36 cellular contexts compared by ENCODE assay signal in genomic region chr2:75865702-75866101, GRCh38.
"Had no signal": no experiment of that assay in that cellular context is flagged by ENCODE, and none has a peak within 500 bp of the region (broad histone marks: within the 10 kb centered on the region; RNA-seq: fewer than 3 reads in every experiment).

No MANE protein-coding gene starts in this region.

- H3K27me3 Mint-ChIP-seq: activated B cell treated with CpG ODN at 0.5 μM for 24 hours; activated CD4-positive, alpha-beta memory T cell treated with anti-CD3 and anti-CD28 coated beads, Interleukin-2, amount 10 ng/mL, durations not matched to agents 7 days and 5 days; activated CD4-positive, alpha-beta T cell treated with anti-CD3 and anti-CD28 coated beads, Interleukin-2, amount 10 ng/mL, durations not matched to agents 7 days and 5 days; activated CD8-positive, alpha-beta memory T cell treated with anti-CD3 and anti-CD28 coated beads, Interleukin-2, amount 10 ng/mL, durations not matched to agents 7 days and 5 days; activated T-cell treated with anti-CD3 and anti-CD28 coated beads, Interleukin-2, amount 50 U/mL, for 24 hours; activated T-helper 17 cell treated with anti-CD3 and anti-CD28 coated beads, Interleukin-2, amount 50 U/mL, for 72 hours had no signal

- H3K36me3 ChIP-seq: adrenal gland, brain microvascular endothelial cell, breast epithelium had no signal

- H3K4me1 Mint-ChIP-seq: activated B cell treated with CpG ODN at 0.5 μM for 24 hours; activated CD4-positive, alpha-beta memory T cell treated with anti-CD3 and anti-CD28 coated beads, Interleukin-2, amount 10 ng/mL, durations not matched to agents 7 days and 5 days; activated CD4-positive, alpha-beta T cell treated with anti-CD3 and anti-CD28 coated beads, Interleukin-2, amount 10 ng/mL, durations not matched to agents 7 days and 5 days; activated CD8-positive, alpha-beta memory T cell treated with anti-CD3 and anti-CD28 coated beads, Interleukin-2, amount 10 ng/mL, durations not matched to agents 7 days and 5 days; activated naive CD8-positive, alpha-beta T cell treated with anti-CD3 and anti-CD28 coated beads for 36 hours; activated T-helper 17 cell treated with anti-CD3 and anti-CD28 coated beads, Interleukin-2, amount 50 U/mL, for 72 hours had no signal

- H3K4me3 Mint-ChIP-seq: activated B cell treated with CpG ODN at 0.5 μM for 24 hours; activated CD4-positive, alpha-beta memory T cell treated with anti-CD3 and anti-CD28 coated beads, Interleukin-2, amount 10 ng/mL, durations not matched to agents 7 days and 5 days; activated CD4-positive, alpha-beta T cell treated with anti-CD3 and anti-CD28 coated beads, Interleukin-2, amount 10 ng/mL, durations not matched to agents 7 days and 5 days; activated CD8-positive, alpha-beta memory T cell treated with anti-CD3 and anti-CD28 coated beads, Interleukin-2, amount 10 ng/mL, durations not matched to agents 7 days and 5 days; activated CD8-positive, alpha-beta T cell treated with anti-CD3 and anti-CD28 coated beads, Interleukin-2, amount 10 ng/mL, durations not matched to agents 7 days and 5 days; activated naive CD4-positive, alpha-beta T cell treated with anti-CD3 and anti-CD28 coated beads for 36 hours; activated naive CD8-positive, alpha-beta T cell treated with anti-CD3 and anti-CD28 coated beads for 36 hours; activated T-cell treated with anti-CD3 and anti-CD28 coated beads, Interleukin-2, amount 50 U/mL, for 24 hours; activated T-cell treated with anti-CD3 and anti-CD28 coated beads, Interleukin-2, amount 50 U/mL, for 72 hours; activated T-helper 1 cell treated with anti-CD3 and anti-CD28 coated beads, Interleukin-12 subunit alpha, Interleukin-12 subunit beta, Interleukin-2, Interleukin-4 antibody, amounts not matched to agents 30 ng/mL and 10 ng/mL and 1 ng/mL, durations not matched to agents 14 hours and 24 hours and 36 hours; activated T-helper 17 cell treated with anti-CD3 and anti-CD28 coated beads, Interleukin-2, amount 50 U/mL, for 72 hours; T-helper 1 cell treated with Interleukin-12 subunit alpha and Interleukin-12 subunit beta and Interleukin-4 antibody, amounts not matched to agents 30 μg/mL and 1 μg/mL, for 36 hours; T-helper 2 cell treated with Interferon-gamma antibody and Interleukin-4, amounts not matched to agents 5 μg/mL and 100 μg/mL, for 36 hours had no signal

- DNase-seq: activated B cell treated with CpG ODN at 0.5 μM for 24 hours; activated CD4-positive, alpha-beta memory T cell treated with anti-CD3 and anti-CD28 coated beads, Interleukin-2, amount 10 ng/mL, durations not matched to agents 7 days and 5 days; activated CD4-positive, alpha-beta T cell treated with anti-CD3 and anti-CD28 coated beads for 48 hours; activated CD4-positive, alpha-beta T cell treated with anti-CD3 and anti-CD28 coated beads, Interleukin-2, amount 10 ng/mL, durations not matched to agents 7 days and 5 days; activated CD4-positive, alpha-beta T cell treated with anti-CD3 and anti-CD28 coated beads, Interleukin-2, amount 50 U/mL, for 48 hours; activated CD4-positive, CD25-positive, alpha-beta regulatory T cell treated with anti-CD3 and anti-CD28 coated beads, Interleukin-2, amount 50 U/mL, for 72 hours; activated CD8-positive, alpha-beta memory T cell treated with anti-CD3 and anti-CD28 coated beads for 24 hours; activated CD8-positive, alpha-beta memory T cell treated with anti-CD3 and anti-CD28 coated beads, Interleukin-2, amount 10 ng/mL, durations not matched to agents 7 days and 5 days; activated CD8-positive, alpha-beta memory T cell treated with anti-CD3 and anti-CD28 coated beads, Interleukin-2, amount 50 U/mL, for 48 hours; activated CD8-positive, alpha-beta T cell treated with anti-CD3 and anti-CD28 coated beads, Interleukin-2, amount 10 ng/mL, durations not matched to agents 7 days and 5 days; activated effector memory CD4-positive, alpha-beta T cell treated with anti-CD3 and anti-CD28 coated beads, Interleukin-2, amount 50 U/mL, for 16 hours; activated gamma-delta T cell treated with Interleukin-2 at 50 U/mL for 16 hours; activated naive CD4-positive, alpha-beta T cell; activated naive CD4-positive, alpha-beta T cell treated with anti-CD3 and anti-CD28 coated beads for 36 hours; activated naive CD4-positive, alpha-beta T cell treated with anti-CD3 and anti-CD28 coated beads, Interleukin-2, amount 50 U/mL, for 16 hours; activated naive CD8-positive, alpha-beta T cell treated with anti-CD3 and anti-CD28 coated beads for 36 hours; activated T-cell treated with anti-CD3 and anti-CD28 coated beads, Interleukin-2, amount 50 U/mL, for 24 hours; activated T-cell treated with anti-CD3 and anti-CD28 coated beads, Interleukin-2, amount 50 U/mL, for 72 hours; adrenal gland; amniotic stem cell; aorta; body of pancreas; brain microvascular endothelial cell; central memory CD4-positive, alpha-beta T cell; T-helper 1 cell; T-helper 2 cell; T-helper 9 cell had no signal

- H3K27me3 ChIP-seq: adrenal gland, body of pancreas, brain microvascular endothelial cell, breast epithelium had no signal

- ATAC-seq: activated CD8-positive, alpha-beta memory T cell treated with anti-CD3 and anti-CD28 coated beads, Interleukin-2, amount 10 ng/mL, durations not matched to agents 7 days and 5 days; activated CD8-positive, alpha-beta T cell treated with anti-CD3 and anti-CD28 coated beads, Interleukin-2, amount 10 ng/mL, durations not matched to agents 7 days and 5 days; activated naive CD4-positive, alpha-beta T cell treated with anti-CD3 and anti-CD28 coated beads, Interleukin-2, amount 50 U/mL, for 72 hours; activated T-cell treated with anti-CD3 and anti-CD28 coated beads, Interleukin-2, amount 50 U/mL, for 72 hours; activated T-helper 17 cell treated with anti-CD3 and anti-CD28 coated beads, Interleukin-2, amount 50 U/mL, for 72 hours; body of pancreas had no signal

- H3K36me3 Mint-ChIP-seq: activated CD8-positive, alpha-beta memory T cell treated with anti-CD3 and anti-CD28 coated beads, Interleukin-2, amount 10 ng/mL, durations not matched to agents 7 days and 5 days; activated naive CD4-positive, alpha-beta T cell treated with anti-CD3 and anti-CD28 coated beads, Interleukin-2, amount 50 U/mL, for 72 hours; activated naive CD8-positive, alpha-beta T cell treated with anti-CD3 and anti-CD28 coated beads for 36 hours had no signal

- FAIRE-seq: astrocyte, TTC549 had no signal

- H3K27ac ChIP-seq: adrenal gland, body of pancreas, brain microvascular endothelial cell, breast epithelium, VCaP had no signal

- H3K9me3 ChIP-seq: adrenal gland, body of pancreas, breast epithelium had no signal

- H3K9me3 Mint-ChIP-seq: activated B cell treated with CpG ODN at 0.5 μM for 24 hours; activated CD4-positive, alpha-beta memory T cell treated with anti-CD3 and anti-CD28 coated beads, Interleukin-2, amount 10 ng/mL, durations not matched to agents 7 days and 5 days; activated CD4-positive, alpha-beta T cell treated with anti-CD3 and anti-CD28 coated beads, Interleukin-2, amount 10 ng/mL, durations not matched to agents 7 days and 5 days; activated naive CD4-positive, alpha-beta T cell treated with anti-CD3 and anti-CD28 coated beads for 36 hours; activated naive CD4-positive, alpha-beta T cell treated with anti-CD3 and anti-CD28 coated beads, Interleukin-2, amount 50 U/mL, for 72 hours; activated naive CD8-positive, alpha-beta T cell treated with anti-CD3 and anti-CD28 coated beads for 36 hours; activated T-cell treated with anti-CD3 and anti-CD28 coated beads, Interleukin-2, amount 50 U/mL, for 24 hours; activated T-cell treated with anti-CD3 and anti-CD28 coated beads, Interleukin-2, amount 50 U/mL, for 72 hours; activated T-helper 1 cell treated with anti-CD3 and anti-CD28 coated beads, Interleukin-12 subunit alpha, Interleukin-12 subunit beta, Interleukin-2, Interleukin-4 antibody, amounts not matched to agents 30 ng/mL and 10 ng/mL and 1 ng/mL, durations not matched to agents 14 hours and 24 hours and 36 hours; activated T-helper 17 cell treated with anti-CD3 and anti-CD28 coated beads, Interleukin-2, amount 50 U/mL, for 72 hours; T-helper 1 cell treated with Interleukin-12 subunit alpha and Interleukin-12 subunit beta and Interleukin-4 antibody, amounts not matched to agents 30 μg/mL and 1 μg/mL, for 36 hours; T-helper 2 cell treated with Interferon-gamma antibody and Interleukin-4, amounts not matched to agents 5 μg/mL and 100 μg/mL, for 36 hours had no signal

- H3K4me3 ChIP-seq: adrenal gland, body of pancreas, breast epithelium had no signal

- H3K4me1 ChIP-seq: adrenal gland, body of pancreas, breast epithelium had no signal

- H3K27ac Mint-ChIP-seq: activated B cell treated with CpG ODN at 0.5 μM for 24 hours; activated CD4-positive, alpha-beta memory T cell treated with anti-CD3 and anti-CD28 coated beads, Interleukin-2, amount 10 ng/mL, durations not matched to agents 7 days and 5 days; activated CD4-positive, alpha-beta T cell treated with anti-CD3 and anti-CD28 coated beads, Interleukin-2, amount 10 ng/mL, durations not matched to agents 7 days and 5 days; activated CD8-positive, alpha-beta memory T cell treated with anti-CD3 and anti-CD28 coated beads, Interleukin-2, amount 10 ng/mL, durations not matched to agents 7 days and 5 days; activated CD8-positive, alpha-beta T cell treated with anti-CD3 and anti-CD28 coated beads, Interleukin-2, amount 10 ng/mL, durations not matched to agents 7 days and 5 days; activated naive CD4-positive, alpha-beta T cell treated with anti-CD3 and anti-CD28 coated beads for 36 hours; activated naive CD4-positive, alpha-beta T cell treated with anti-CD3 and anti-CD28 coated beads, Interleukin-2, amount 50 U/mL, for 72 hours; activated naive CD8-positive, alpha-beta T cell treated with anti-CD3 and anti-CD28 coated beads for 36 hours; activated T-cell treated with anti-CD3 and anti-CD28 coated beads, Interleukin-2, amount 50 U/mL, for 24 hours; activated T-cell treated with anti-CD3 and anti-CD28 coated beads, Interleukin-2, amount 50 U/mL, for 72 hours; activated T-helper 1 cell treated with anti-CD3 and anti-CD28 coated beads, Interleukin-12 subunit alpha, Interleukin-12 subunit beta, Interleukin-2, Interleukin-4 antibody, amounts not matched to agents 30 ng/mL and 10 ng/mL and 1 ng/mL, durations not matched to agents 14 hours and 24 hours and 36 hours; activated T-helper 17 cell treated with anti-CD3 and anti-CD28 coated beads, Interleukin-2, amount 50 U/mL, for 72 hours; T-helper 1 cell treated with Interleukin-12 subunit alpha and Interleukin-12 subunit beta and Interleukin-4 antibody, amounts not matched to agents 30 μg/mL and 1 μg/mL, for 36 hours; T-helper 2 cell treated with Interferon-gamma antibody and Interleukin-4, amounts not matched to agents 5 μg/mL and 100 μg/mL, for 36 hours had no signal
